Comparison of ENCODE assay signal across 20 cellular contexts in the genomic region with DNA sequence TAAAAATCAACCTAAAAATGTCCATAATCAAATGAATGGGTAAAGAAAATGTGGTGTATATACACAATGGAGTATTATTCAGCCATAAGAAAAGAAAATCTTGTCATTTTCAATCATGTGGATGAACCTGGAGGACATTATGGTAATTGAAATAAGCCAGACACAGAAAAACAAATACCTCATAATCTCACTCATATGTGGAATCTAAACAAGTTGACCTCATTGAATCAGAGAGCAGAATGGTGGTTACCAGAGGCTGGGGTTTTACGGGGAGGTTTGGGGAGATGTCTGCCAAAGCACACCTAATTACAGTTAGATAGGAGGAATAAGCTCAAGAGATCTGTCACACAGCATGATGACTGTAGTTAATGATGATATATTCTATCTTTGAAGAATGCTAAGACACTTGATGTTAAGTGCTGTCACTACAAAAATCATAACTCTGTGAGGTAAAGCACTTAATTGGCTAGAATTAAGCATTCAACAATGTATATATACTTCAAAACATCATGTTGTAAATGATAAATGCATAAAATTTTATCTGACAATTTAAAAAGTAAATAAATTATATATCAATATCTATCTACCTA. TPM values are rescaled to one million over a fixed set of nuclear protein-coding genes. Genes with fewer than 3 reads are reported as not detected.
DNase-seq lines count a peak whose midpoint lies in the region; ATAC-seq, FAIRE-seq and TF ChIP-seq lines count a peak whose summit lies in the region.
"Had no signal": no experiment of that assay in that cellular context is flagged by ENCODE, and none has a peak within 500 bp of the region (broad histone marks: within the 10 kb centered on the region; RNA-seq: fewer than 3 reads in every experiment).

No MANE protein-coding gene starts in this region.

- H3K27ac Mint-ChIP-seq in CD8-positive, alpha-beta T cell = peak overlapping the region; percentile 7
- H3K27ac Mint-ChIP-seq: CD4-positive, CD25-positive, alpha-beta regulatory T cell; HFFc6 had no signal

- no peaks in the 10 kb centered on the region for H3K27me3 ChIP-seq in CD8-positive, alpha-beta T cell (ENCODE audit: insufficient read depth, low read length)
- H3K27me3 ChIP-seq in SJCRH30 (no peaks in the 10 kb centered on the region), mesendoderm (ENCODE audit: insufficient read depth, low read length, poor library complexity) (no peaks in the 10 kb centered on the region)

- H2BK15ac ChIP-seq in mesendoderm (replicated peaks; ENCODE audit: low read depth) = no peak overlapping the region

- no peak for TF ChIP-seq CTCF in CD8-positive, alpha-beta T cell (IDR thresholded peaks at IDR 0.05)

- no peaks in the 10 kb centered on the region for H3K9me3 ChIP-seq in CD8-positive, alpha-beta T cell (ENCODE audit: low read length)
- H3K9me3 ChIP-seq in SJCRH30 (replicated peaks) = no peaks in the 10 kb centered on the region

- H3K4ac ChIP-seq in mesendoderm (ENCODE audit: low read depth, low read length) = no peak overlapping the region

- H3K9ac ChIP-seq in mesendoderm (ENCODE audit: low read length) = no peak overlapping the region

- no peaks in the 10 kb centered on the region for H3K27me3 Mint-ChIP-seq in CD8-positive, alpha-beta T cell (ENCODE audit: low read depth)

- H3K4me3 ChIP-seq in CD8-positive, alpha-beta T cell (ENCODE audit: low read depth, low read length) = no peak overlapping the region
- H3K4me3 ChIP-seq in SJCRH30 (no peak overlapping the region), mesendoderm (ENCODE audit: low read length) (no peak overlapping the region)

- H3K36me3 ChIP-seq in CD8-positive, alpha-beta T cell (ENCODE audit: insufficient read depth, low read length) = no peaks in the 10 kb centered on the region
- no peaks in the 10 kb centered on the region for H3K36me3 ChIP-seq in SJCRH30
- no peaks in the 10 kb centered on the region for H3K36me3 ChIP-seq in mesendoderm (ENCODE audit: control insufficient read depth, insufficient read depth, low read length)

- H2BK5ac ChIP-seq in mesendoderm (ENCODE audit: low read length) = no peak overlapping the region

- H3K4me3 Mint-ChIP-seq in CD8-positive, alpha-beta T cell = no peak overlapping the region
- H3K4me3 Mint-ChIP-seq: CD4-positive, CD25-positive, alpha-beta regulatory T cell; HFFc6 had no signal

- H3K18ac ChIP-seq in mesendoderm (ENCODE audit: low read length) = no peak overlapping the region

- no peak for ATAC-seq in CD8-positive, alpha-beta T cell

- peak; percentile 59 for FAIRE-seq in GM18507 (lab: Jason Lieb, UNC)
- FAIRE-seq: G401.6, H1 had no signal

- intact Hi-C loops in CD8-positive, alpha-beta T cell (cut with DNase I, micrococcal nuclease) = loop anchor here (5.0 to 10.0 kb wide), 5 partner anchors 43 to 252 kb away; no protein-coding TSS in a partner anchor

- H3K79me2 ChIP-seq in mesendoderm (ENCODE audit: control insufficient read depth, insufficient read depth, low read length) = no peaks in the 10 kb centered on the region

- no peak overlapping the region for H4K5ac ChIP-seq in mesendoderm (ENCODE audit: low read length)

- no peak for DNase-seq in CD8-positive, alpha-beta T cell
- DNase-seq in GM18507 (ENCODE audit: extremely low spot score, insufficient read length, low read depth) (no peak), NCI-H2227 treated with DMSO at 0.1 percent for 48 hours (lab: John Stamatoyannopoulos, UW) (peak; percentile 43), amniotic epithelial cell (ENCODE audit: low read depth) (peak; percentile 39), HuH-7 (ENCODE audit: low spot score) (no peak), SJCRH30 (no peak), mesendoderm (no peak)
- DNase-seq: ACHN; AML-193; CD4-positive, CD25-positive, alpha-beta regulatory T cell; HFFc6; KG1; NCI-H146; NCI-H2081 treated with DMSO at 0.1 percent for 48 hours; NCI-H345; NCI-H526; NK-92 treated with Interleukin-12 subunit alpha and Interleukin-12 subunit beta, amount 100 ng/mL, for 24 hours had no signal

- no peak overlapping the region for H3K23ac ChIP-seq in mesendoderm (ENCODE audit: low read length)

- H2BK120ac ChIP-seq in mesendoderm (ENCODE audit: low read depth, low read length) = no peak overlapping the region

- no peaks in the 10 kb centered on the region for H3K9me3 Mint-ChIP-seq in CD8-positive, alpha-beta T cell
- H3K9me3 Mint-ChIP-seq: CD4-positive, CD25-positive, alpha-beta regulatory T cell; HFFc6 had no signal

- WGBS in mesendoderm (ENCODE audit: extremely low coverage, insufficient coverage, low lambda C conversion rate) = no CpG with 5 or more reads among the region's 1 CpG

- no peaks in the 10 kb centered on the region for H3K79me1 ChIP-seq in mesendoderm (ENCODE audit: low read length)

- H2AK5ac ChIP-seq in mesendoderm (ENCODE audit: low read length) = no peak overlapping the region

- POLR2A ChIA-PET in CD8-positive, alpha-beta T cell (lab: Charles Lee) = interaction anchor here (0.6 to 1.1 kb wide), 2 partner anchors 18 to 105 kb away, joined by 3 to 4 read pairs; no protein-coding TSS in a partner anchor

- no peak overlapping the region for H3K4me2 ChIP-seq in mesendoderm (ENCODE audit: low read length)

- no peak overlapping the region for H4K8ac ChIP-seq in mesendoderm (ENCODE audit: low read depth, low read length)

- H3K4me1 Mint-ChIP-seq in CD8-positive, alpha-beta T cell (ENCODE audit: low read depth) = peaks cover 16% of the 10 kb centered on the region

- H3K56ac ChIP-seq in mesendoderm (ENCODE audit: low read length) = no peak overlapping the region

- H3K27ac ChIP-seq in CD8-positive, alpha-beta T cell (ENCODE audit: low read depth, low read length) = no peak overlapping the region
- H3K27ac ChIP-seq in SJCRH30 (no peak overlapping the region), mesendoderm (ENCODE audit: low read depth, low read length) (no peak overlapping the region)
- H3K27ac ChIP-seq: RWPE1 had no signal

- CTCF ChIA-PET in CD8-positive, alpha-beta T cell (lab: Charles Lee) = no interaction called here

- peaks cover 11% of the 10 kb centered on the region for H3K4me1 ChIP-seq in CD8-positive, alpha-beta T cell (ENCODE audit: insufficient read depth, low read length)
- no peaks in the 10 kb centered on the region for H3K4me1 ChIP-seq in SJCRH30
- no peaks in the 10 kb centered on the region for H3K4me1 ChIP-seq in mesendoderm (ENCODE audit: control insufficient read depth, low read depth, low read length)

- no peaks in the 10 kb centered on the region for H3K36me3 Mint-ChIP-seq in CD8-positive, alpha-beta T cell
- H3K36me3 Mint-ChIP-seq: CD4-positive, CD25-positive, alpha-beta regulatory T cell had no signal

RNA-seq across cellular contexts. Expression of a gene that starts 39.1 kb away (rescaled TPM):
- 10 to 100 TPM; 17.0 to 17.2 TPM for total RNA-seq in CD8-positive, alpha-beta T cell
- total RNA-seq in SJCRH30 (2014; rRNA removed; shearing (Covaris generic)) = 80.2 and 82.3 TPM in 2 replicates
- 60.0 TPM for polyA plus RNA-seq in mesendoderm (2013, experiment 1 of 2)
- 60.0 TPM for polyA plus RNA-seq in mesendoderm (2013, experiment 2 of 2)

RNA-seq across cellular contexts. Expression of a gene that starts 50.5 kb away (rescaled TPM):
- total RNA-seq in CD8-positive, alpha-beta T cell = 1 to 10 TPM; 4.7 to 5.6 TPM
- 47.8 and 49.1 TPM in 2 replicates for total RNA-seq in SJCRH30 (2014; rRNA removed; shearing (Covaris generic))
- polyA plus RNA-seq in mesendoderm (2013, experiment 1 of 2) = 12.9 TPM
- 13.3 TPM for polyA plus RNA-seq in mesendoderm (2013, experiment 2 of 2)

Comparison
In these comparisons a context has a peak if more than half of its experiments do, and no peak if none do; other contexts are left out.
1. DNase-seq: peak in NCI-H2227 treated with DMSO at 0.1 percent for 48 hours (single experiment) and amniotic epithelial cell (single experiment); none in CD8-positive, alpha-beta T cell (0 of 7), GM18507 (single experiment), HuH-7 (single experiment), SJCRH30 (0 of 2) and mesendoderm (single experiment).